Comparison of ENCODE assay signal across 13 cellular contexts in genomic region chr1:8003431-8004112, GRCh38. TPM values are rescaled to one million over a fixed set of nuclear protein-coding genes. Genes with fewer than 3 reads are reported as not detected.
DNase-seq lines count a peak whose midpoint lies in the region; ATAC-seq and TF ChIP-seq lines count a peak whose summit lies in the region.
"Had no signal": no experiment of that assay in that cellular context is flagged by ENCODE, and none has a peak within 500 bp of the region (broad histone marks: within the 10 kb centered on the region; RNA-seq: fewer than 3 reads in every experiment).

No MANE protein-coding gene starts in this region.

- H3K36me3 ChIP-seq in PC-3 (ENCODE audit: low read depth, low read length) (no peaks in the 10 kb centered on the region), mammary epithelial cell (ENCODE audit: insufficient read depth, low read length) (peaks cover 2% of the 10 kb centered on the region), right lobe of liver (no peaks in the 10 kb centered on the region), suprapubic skin (no peaks in the 10 kb centered on the region)

- TF ChIP-seq POLR2A in right lobe of liver (IDR thresholded peaks at IDR 0.05) (no peak), suprapubic skin (IDR thresholded peaks at IDR 0.05) (no peak)

- whole genome bisulfite sequencing in mammary epithelial cell (ENCODE audit: low coverage, missing lambda C conversion rate), result 84% methylated on average over 6 of the region's 6 CpGs
- 82% methylated on average over 6 of the region's 6 CpGs for WGBS in right lobe of liver (ENCODE audit: insufficient coverage, low coverage, low lambda C conversion rate, missing lambda C conversion rate)
- 45% methylated on average over 6 of the region's 6 CpGs for WGBS in suprapubic skin

- H3F3A ChIP-seq in PC-3 (ENCODE audit: low read length, unreplicated experiment), result peaks cover 10% of the 10 kb centered on the region

- CTCF ChIA-PET in PC-3 (lab: Charles Lee) (no interaction called here), mammary epithelial cell (lab: Charles Lee; ENCODE audit: low non-redundant PET) (no interaction called here)

- intact Hi-C loops in PC-3 (cut with micrococcal nuclease), result no loop called here
- intact Hi-C loops in mammary epithelial cell (cut with micrococcal nuclease), result loop anchor here (2.0 kb wide), 1 partner anchor 15 kb away; no protein-coding TSS in a partner anchor
- intact Hi-C loops in right lobe of liver (cut with DNase I), result no loop called here

- dilution Hi-C loops in mammary epithelial cell (cut with HindIII; ENCODE audit: low sequenced_read_pairs), result loop anchor here (25.0 kb wide), 1 partner anchor 91 kb away; no protein-coding TSS in a partner anchor

- DNase-seq in PC-3 (peak; percentile 55), mammary epithelial cell (peak; percentile 45), right lobe of liver (no peak), suprapubic skin (ENCODE audit: low spot score in 2 of 2) (no peak), NCI-H1436 (lab: John Stamatoyannopoulos, UW) (no peak), DMS53 (lab: John Stamatoyannopoulos, UW) (no peak)
- DNase-seq: activated CD4-positive, alpha-beta T cell treated with anti-CD3 and anti-CD28 coated beads, Interleukin-2, amount 50 U/mL, for 1 hour; activated effector memory CD4-positive, alpha-beta T cell treated with anti-CD3 and anti-CD28 coated beads, Interleukin-2, amount 50 U/mL, for 16 hours; central memory CD4-positive, alpha-beta T cell; nephron progenitor cell; stimulated activated CD4-positive, alpha-beta T cell treated with anti-CD3 and anti-CD28 coated beads, Interleukin-15, amount 100 ng/mL, for 24 hours; T-helper 1 cell had no signal

- H3K27me3 ChIP-seq in PC-3 (ENCODE audit: low read length) (no peaks in the 10 kb centered on the region), mammary epithelial cell (ENCODE audit: insufficient read depth, low read length) (no peaks in the 10 kb centered on the region), right lobe of liver (no peaks in the 10 kb centered on the region), suprapubic skin (no peaks in the 10 kb centered on the region)

- H3K79me2 ChIP-seq in PC-3 (ENCODE audit: low read length), result no peaks in the 10 kb centered on the region
- H3K79me2 ChIP-seq in mammary epithelial cell (ENCODE audit: insufficient read depth, low read length), result no peaks in the 10 kb centered on the region

- in situ Hi-C loops in mammary epithelial cell (cut with MboI; ENCODE audit: low sequenced_read_pairs in 2 of 2), result loop anchor here in 1 of 2 donors (25.0 kb wide), 1 partner anchor 709 kb away; no protein-coding TSS in a partner anchor

- no peaks in the 10 kb centered on the region for H3K9me2 ChIP-seq in PC-3 (replicated peaks; ENCODE audit: low read length)

- H2AFZ ChIP-seq in PC-3 (ENCODE audit: low read length) (no peak overlapping the region), mammary epithelial cell (ENCODE audit: low read depth, low read length) (no peak overlapping the region)

- POLR2A ChIA-PET in PC-3 (lab: Charles Lee; ENCODE audit: unreplicated experiment), result no interaction called here

- H3K9me3 ChIP-seq in PC-3 (ENCODE audit: low read length) (no peaks in the 10 kb centered on the region), mammary epithelial cell (replicated peaks; ENCODE audit: insufficient read depth, low read length) (no peaks in the 10 kb centered on the region), right lobe of liver (no peaks in the 10 kb centered on the region), suprapubic skin (no peaks in the 10 kb centered on the region)

- no peak for TF ChIP-seq EP300 in suprapubic skin (IDR thresholded peaks at IDR 0.05)

- ATAC-seq in PC-3 (0 out of 2 replicates have a peak, but pooled peaks have one; percentile 1), right lobe of liver (no peak), HG02678 (IDR thresholded peaks at IDR 0.05; ENCODE audit: unreplicated experiment) (no peak)

- TF ChIP-seq CTCF in PC-3 (conservative IDR thresholded peaks at IDR 0.05; ENCODE audit: low read depth, low read length) (no peak), mammary epithelial cell (conservative IDR thresholded peaks at IDR 0.05 in 1 of 2, IDR thresholded peaks at IDR 0.05 in 1 of 2; ENCODE audit: extremely low read depth in 1 of 2, insufficient read depth in 1 of 2, low read depth in 1 of 2, low read length in 2 of 2) (no peak), right lobe of liver (IDR thresholded peaks at IDR 0.05) (no peak), suprapubic skin (IDR thresholded peaks at IDR 0.05) (no peak)

- H3K27ac ChIP-seq in PC-3 (ENCODE audit: low read length) (0 out of 2 replicates have a peak overlapping the region, but pooled peaks have one; percentile 4), mammary epithelial cell (ENCODE audit: insufficient read depth, low read depth, low read length) (peak overlapping the region; percentile 91), right lobe of liver (peak overlapping the region in 2 of 3 donors; percentile 18 to 63), suprapubic skin (peak overlapping the region; percentile 95)

- BruUV-seq in PC-3 (replicated peaks; lab: Mats Ljungman, UMichigan) (no TSS peak), mammary epithelial cell (replicated peaks; lab: Mats Ljungman, UMichigan) (no TSS peak)

- H3K4me3 ChIP-seq in PC-3 (ENCODE audit: low read length), result no peak overlapping the region
- H3K4me3 ChIP-seq in mammary epithelial cell (replicated peaks in 1 of 3; ENCODE audit: insufficient read depth in 1 of 3, low read depth in 2 of 3, low read length in 3 of 3), result no peak overlapping the region
- H3K4me3 ChIP-seq in right lobe of liver, result no peak overlapping the region
- H3K4me3 ChIP-seq in suprapubic skin, result no peak overlapping the region

- H3K4me1 ChIP-seq in PC-3 (ENCODE audit: insufficient read depth, low read length) (peaks cover 42% of the 10 kb centered on the region), mammary epithelial cell (ENCODE audit: insufficient read depth, low read length) (peaks cover 39% of the 10 kb centered on the region), right lobe of liver (peaks cover 0 to 7% (median 3%) of the 10 kb centered on the region in 4 donors), suprapubic skin (peaks cover 49% of the 10 kb centered on the region)

- H3K4me2 ChIP-seq in PC-3 (ENCODE audit: low read length) (0 out of 2 replicates have a peak overlapping the region, but pooled peaks have one; percentile 8), mammary epithelial cell (ENCODE audit: insufficient read depth, low read depth, low read length) (peak overlapping the region; percentile 46)

- H4K20me1 ChIP-seq in PC-3 (ENCODE audit: low read length) (no peaks in the 10 kb centered on the region), mammary epithelial cell (ENCODE audit: insufficient read depth, low read length) (no peaks in the 10 kb centered on the region)

- H3K9ac ChIP-seq in PC-3 (ENCODE audit: low read length) (no peak overlapping the region), mammary epithelial cell (ENCODE audit: insufficient read depth, low read length) (peak overlapping the region; percentile 70)

RNA-seq across cellular contexts. Expression of gene ERRFI1, which starts 22.5 kb away (rescaled TPM):
- total RNA-seq in PC-3 (2014; rRNA removed) (218 and 227 TPM in 2 replicates), mammary epithelial cell (100 to 1,000 TPM in 1 of 2 donors, 10 to 100 TPM in 1; 38.8 to 150 TPM), right lobe of liver (100 to 1,000 TPM; 109 to 539 (median 214) TPM), suprapubic skin (100 to 1,000 TPM; 128 to 312 (median 262) TPM)
- polyA plus RNA-seq in mammary epithelial cell, result 115 TPM
- polyA minus RNA-seq in mammary epithelial cell, result 99.8 TPM

RNA-seq across cellular contexts. Expression of gene PARK7, which starts 42.1 kb away (rescaled TPM):
- total RNA-seq in PC-3 (2014; rRNA removed) (316 and 333 TPM in 2 replicates), mammary epithelial cell (100 to 1,000 TPM; 106 to 264 TPM), right lobe of liver (100 to 1,000 TPM; 144 to 218 (median 173) TPM), suprapubic skin (10 to 100 TPM; 74.0 to 94.1 (median 85.2) TPM)
- 361 TPM for polyA plus RNA-seq in mammary epithelial cell
- polyA minus RNA-seq in mammary epithelial cell, result 166 TPM

Comparison
In these comparisons a context has a peak if more than half of its experiments do, and no peak if none do; other contexts are left out.
1. DNase-seq: peak in PC-3 (single experiment) and mammary epithelial cell (single experiment); none in right lobe of liver (0 of 3), suprapubic skin (0 of 2), NCI-H1436 (single experiment) and DMS53 (single experiment).
2. H3K27ac ChIP-seq: peak in every context shown above with its lines; median percentile 95 in suprapubic skin; 91 in mammary epithelial cell; 40 in right lobe of liver; 4 in PC-3.